18 cellular contexts compared by ENCODE assay signal in genomic region chr10:70761727-70762350, GRCh38. TPM values are rescaled to one million over a fixed set of nuclear protein-coding genes. Genes with fewer than 3 reads are reported as not detected.
DNase-seq lines count a peak whose midpoint lies in the region; ATAC-seq and TF ChIP-seq lines count a peak whose summit lies in the region.
"Had no signal": no experiment of that assay in that cellular context is flagged by ENCODE, and none has a peak within 500 bp of the region (broad histone marks: within the 10 kb centered on the region; RNA-seq: fewer than 3 reads in every experiment).

No MANE protein-coding gene starts in this region.

- H3K9me3 ChIP-seq in lower lobe of right lung = peaks cover 6% of the 10 kb centered on the region

- peaks cover 0 to 2% of the 10 kb centered on the region in 2 donors for H3K36me3 Mint-ChIP-seq in CD14-positive monocyte
- no peaks in the 10 kb centered on the region for H3K36me3 Mint-ChIP-seq in activated naive CD8-positive, alpha-beta T cell treated with anti-CD3 and anti-CD28 coated beads, Interleukin-2, amount 50 U/mL, for 24 hours (ENCODE audit: low read depth)
- H3K36me3 Mint-ChIP-seq: CD4-positive, alpha-beta memory T cell had no signal

- no peaks in the 10 kb centered on the region for H3K36me3 ChIP-seq in lower lobe of right lung

- no peak overlapping the region for H3K4me3 ChIP-seq in lower lobe of right lung

- peaks cover 9 to 16% (median 12%) of the 10 kb centered on the region in 7 donors for H3K9me3 Mint-ChIP-seq in CD14-positive monocyte
- peaks cover 11% of the 10 kb centered on the region for H3K9me3 Mint-ChIP-seq in activated naive CD8-positive, alpha-beta T cell treated with anti-CD3 and anti-CD28 coated beads, Interleukin-2, amount 50 U/mL, for 24 hours

- H3K4me1 Mint-ChIP-seq in CD14-positive monocyte = peaks cover 21% of the 10 kb centered on the region
- peaks cover 11% of the 10 kb centered on the region for H3K4me1 Mint-ChIP-seq in activated naive CD8-positive, alpha-beta T cell treated with anti-CD3 and anti-CD28 coated beads, Interleukin-2, amount 50 U/mL, for 24 hours

- intact Hi-C loops in CD14-positive monocyte (cut with micrococcal nuclease) = no loop called here
- intact Hi-C loops in lower lobe of right lung (cut with DNase I) = no loop called here
- intact Hi-C loops in sciatic nerve (cut with DNase I) = no loop called here

- peaks cover 5% of the 10 kb centered on the region for H3K4me1 ChIP-seq in lower lobe of right lung

- no peaks in the 10 kb centered on the region for H3K27me3 ChIP-seq in lower lobe of right lung (ENCODE audit: low read depth)

- peak overlapping the region in 1 of 2 donors; percentile 27 for H3K4me3 Mint-ChIP-seq in CD14-positive monocyte
- H3K4me3 Mint-ChIP-seq in activated naive CD8-positive, alpha-beta T cell treated with anti-CD3 and anti-CD28 coated beads, Interleukin-2, amount 50 U/mL, for 24 hours = no peak overlapping the region
- H3K4me3 Mint-ChIP-seq: CD4-positive, alpha-beta memory T cell had no signal

- ATAC-seq in activated naive CD8-positive, alpha-beta T cell treated with anti-CD3 and anti-CD28 coated beads, Interleukin-2, amount 50 U/mL, for 24 hours = no peak
- peak in 1 of 2 donors; percentile 29 for ATAC-seq in lower lobe of right lung
- no peak for ATAC-seq in sciatic nerve
- ATAC-seq: HCT116 had no signal

- DNase-seq in CD14-positive monocyte (ENCODE audit: low spot score) (peak; percentile 31), lower lobe of right lung (peak; percentile 41), sciatic nerve (ENCODE audit: low spot score) (peak; percentile 42), GOT3 (lab: John Stamatoyannopoulos, UW) (no peak), occipital lobe (lab: John Stamatoyannopoulos, UW) (no peak), NCI-H2029 (lab: John Stamatoyannopoulos, UW) (no peak)
- no peak for DNase-seq in activated naive CD8-positive, alpha-beta T cell treated with anti-CD3 and anti-CD28 coated beads, Interleukin-2, amount 50 U/mL, for 24 hours
- DNase-seq: Calu3; CD4-positive, alpha-beta memory T cell; KG1; NCI-H1048; NCI-H146; NCI-H2081 treated with DMSO at 0.1 percent for 48 hours; NCI-H510A treated with DMSO at 0.1 percent for 48 hours had no signal

- no peak overlapping the region for H3K27ac ChIP-seq in lower lobe of right lung
- H3K27ac ChIP-seq: RWPE1 had no signal

- TF ChIP-seq CTCF in CD14-positive monocyte (IDR thresholded peaks at IDR 0.05) (no peak), lower lobe of right lung (IDR thresholded peaks at IDR 0.05) (no peak)

- H3K27me3 Mint-ChIP-seq in CD14-positive monocyte (ENCODE audit: low read depth in 3 of 3) = peaks cover 0 to 4% (median 1%) of the 10 kb centered on the region in 3 donors
- H3K27me3 Mint-ChIP-seq in activated naive CD8-positive, alpha-beta T cell treated with anti-CD3 and anti-CD28 coated beads, Interleukin-2, amount 50 U/mL, for 24 hours = no peaks in the 10 kb centered on the region

- peak overlapping the region in 2 of 7 donors; percentile 40 to 46 for H3K27ac Mint-ChIP-seq in CD14-positive monocyte
- peak overlapping the region; percentile 42 for H3K27ac Mint-ChIP-seq in activated naive CD8-positive, alpha-beta T cell treated with anti-CD3 and anti-CD28 coated beads, Interleukin-2, amount 50 U/mL, for 24 hours
- H3K27ac Mint-ChIP-seq: CD4-positive, alpha-beta memory T cell had no signal

RNA-seq across cellular contexts. Expression of gene TBATA, which starts 23.3 kb away (rescaled TPM):
- polyA plus RNA-seq in CD14-positive monocyte = not detected
- total RNA-seq in lower lobe of right lung (not detected), sciatic nerve (not detected), occipital lobe (not detected)
- total RNA-seq: Calu3; CD4-positive, alpha-beta memory T cell; PC-3; SK-MEL-5 had no signal
- polyA plus RNA-seq: CD4-positive, alpha-beta memory T cell had no signal

RNA-seq across cellular contexts. Expression of gene SGPL1, which starts 53.9 kb away (rescaled TPM):
- polyA plus RNA-seq in CD14-positive monocyte = 10 to 100 TPM; 26.1 to 26.8 TPM
- total RNA-seq in lower lobe of right lung (41.2 TPM), sciatic nerve (44.6 TPM), occipital lobe (42.6 TPM)

Comparison
In these comparisons a context has a peak if more than half of its experiments do, and no peak if none do; other contexts are left out.
1. DNase-seq: peak in CD14-positive monocyte (single experiment), lower lobe of right lung (single experiment) and sciatic nerve (single experiment); none in activated naive CD8-positive, alpha-beta T cell treated with anti-CD3 and anti-CD28 coated beads, Interleukin-2, amount 50 U/mL, for 24 hours (single experiment), GOT3 (single experiment), occipital lobe (single experiment) and NCI-H2029 (single experiment).